14 cellular contexts compared by ENCODE assay signal in genomic region chr5:176413709-176414191, GRCh38. TPM values are rescaled to one million over a fixed set of nuclear protein-coding genes. Genes with fewer than 3 reads are reported as not detected.
DNase-seq lines count a peak whose midpoint lies in the region; ATAC-seq and TF ChIP-seq lines count a peak whose summit lies in the region.
"Had no signal": no experiment of that assay in that cellular context is flagged by ENCODE, and none has a peak within 500 bp of the region (broad histone marks: within the 10 kb centered on the region; RNA-seq: fewer than 3 reads in every experiment).

No MANE protein-coding gene starts in this region.

- peaks cover 5% of the 10 kb centered on the region for H3K36me3 Mint-ChIP-seq in mesothelial cell of epicardium
- H3K36me3 Mint-ChIP-seq: activated CD8-positive, alpha-beta memory T cell treated with anti-CD3 and anti-CD28 coated beads, Interleukin-2, amount 10 ng/mL, durations not matched to agents 7 days and 5 days; activated naive CD8-positive, alpha-beta T cell treated with anti-CD3 and anti-CD28 coated beads, Interleukin-2, amount 10 ng/mL, durations not matched to agents 7 days and 5 days had no signal

- H3K4me2 ChIP-seq in SK-N-SH: no peak overlapping the region
- H3K4me2 ChIP-seq: GM23338 had no signal

- H3K27me3 Mint-ChIP-seq in mesothelial cell of epicardium (ENCODE audit: low read depth): no peaks in the 10 kb centered on the region
- H3K27me3 Mint-ChIP-seq: activated naive CD8-positive, alpha-beta T cell treated with anti-CD3 and anti-CD28 coated beads, Interleukin-2, amount 10 ng/mL, durations not matched to agents 7 days and 5 days had no signal

- H3K9me3 ChIP-seq in SK-N-SH (no peaks in the 10 kb centered on the region), thoracic aorta (no peaks in the 10 kb centered on the region)

- H3K9ac ChIP-seq in SK-N-SH: no peak overlapping the region

- no peak for TF ChIP-seq EP300 in SK-N-SH (IDR thresholded peaks at IDR 0.05; ENCODE audit: borderline replicate concordance in 1 of 2, low read depth in 1 of 2, low read length in 1 of 2)

- no peaks in the 10 kb centered on the region for H3K9me3 Mint-ChIP-seq in mesothelial cell of epicardium
- H3K9me3 Mint-ChIP-seq: activated naive CD8-positive, alpha-beta T cell treated with anti-CD3 and anti-CD28 coated beads, Interleukin-2, amount 10 ng/mL, durations not matched to agents 7 days and 5 days had no signal

- TF ChIP-seq CTCF in SK-N-SH (IDR thresholded peaks at IDR 0.05) (no peak), mesothelial cell of epicardium (IDR thresholded peaks at IDR 0.05; ENCODE audit: unreplicated experiment) (no peak), thoracic aorta (IDR thresholded peaks at IDR 0.05) (no peak)

- no peaks in the 10 kb centered on the region for H3K9me2 ChIP-seq in SK-N-SH

- CTCF ChIA-PET in SK-N-SH (lab: Yijun Ruan, JAX): interaction anchor here (1.8 kb wide), 1 partner anchor 34 kb away, joined by 6 read pairs; the partner anchor contains the start of gene FAF2

- H3K27ac ChIP-seq in SK-N-SH (ENCODE audit: low read depth in 2 of 2, low read length in 1 of 2) (no peak overlapping the region), thoracic aorta (peak overlapping the region; percentile 44 to 94)
- H3K27ac ChIP-seq: 22Rv1 had no signal

- POLR2A ChIA-PET in SK-N-SH (lab: Yijun Ruan, JAX): no interaction called here

- peaks cover 0 to 12% of the 10 kb centered on the region in 2 experiments; a peak in 2 of 4 replicates for H3K4me1 ChIP-seq in SK-N-SH (ENCODE audit: control insufficient read depth in 1 of 2, insufficient read depth in 2 of 2, low read depth in 1 of 2, low read length in 1 of 2)
- H3K4me1 ChIP-seq in thoracic aorta (ENCODE audit: control insufficient read depth in 1 of 2, low read depth in 2 of 2): peaks cover 28 to 49% of the 10 kb centered on the region in 2 donors

- ATAC-seq in SK-N-SH treated with all-trans-retinoic acid at 6 μM for 48 hours (no peak), thoracic aorta (ENCODE audit: insufficient number of reproducible peaks, low FRiP score, low read depth) (no peak)
- ATAC-seq: activated CD8-positive, alpha-beta memory T cell treated with anti-CD3 and anti-CD28 coated beads, Interleukin-2, amount 10 ng/mL, durations not matched to agents 7 days and 5 days; GM23338 had no signal

- H3K4me3 ChIP-seq in SK-N-SH (ENCODE audit: low read depth in 2 of 2, low read length in 1 of 2) (no peak overlapping the region), thoracic aorta (no peak overlapping the region)
- H3K4me3 ChIP-seq: GM23338 had no signal

- H4K20me1 ChIP-seq in SK-N-SH (ENCODE audit: insufficient read depth): no peaks in the 10 kb centered on the region

- no peak for TF ChIP-seq RAD21 in SK-N-SH (IDR thresholded peaks at IDR 0.05; ENCODE audit: low read length)

- H2AFZ ChIP-seq in SK-N-SH (ENCODE audit: low read depth): no peak overlapping the region
- H2AFZ ChIP-seq: GM23338 had no signal

- peaks cover 0 to 5% of the 10 kb centered on the region in 2 experiments for H3K36me3 ChIP-seq in SK-N-SH (replicated peaks in 1 of 2; ENCODE audit: control insufficient read depth in 1 of 2, insufficient read depth in 2 of 2, low read length in 1 of 2)
- peaks cover 5% of the 10 kb centered on the region for H3K36me3 ChIP-seq in thoracic aorta

- H3K27ac Mint-ChIP-seq in mesothelial cell of epicardium: peak overlapping the region; percentile 16
- H3K27ac Mint-ChIP-seq: activated CD8-positive, alpha-beta memory T cell treated with anti-CD3 and anti-CD28 coated beads, Interleukin-2, amount 10 ng/mL, durations not matched to agents 7 days and 5 days; activated naive CD8-positive, alpha-beta T cell treated with anti-CD3 and anti-CD28 coated beads, Interleukin-2, amount 10 ng/mL, durations not matched to agents 7 days and 5 days; GM23338 had no signal

- 92% methylated on average over 7 of the region's 7 CpGs for WGBS in SK-N-SH (ENCODE audit: low lambda C conversion rate)

- no peaks in the 10 kb centered on the region for H3F3A ChIP-seq in SK-N-SH (replicated peaks; ENCODE audit: insufficient read depth)

- DNase-seq in SK-N-SH (peak; percentile 6), cerebellar cortex (ENCODE audit: low spot score) (peak; percentile 22), mesothelial cell of epicardium (ENCODE audit: low spot score in 2 of 2, unreplicated experiment in 2 of 2) (no peak), thoracic aorta (ENCODE audit: low spot score) (no peak), NCI-H226 (no peak), COR-L47 (lab: John Stamatoyannopoulos, UW) (no peak)
- no peak for DNase-seq in stimulated activated CD4-positive, alpha-beta T cell treated with anti-CD3 and anti-CD28 coated beads, Interleukin-2, amount 100 ng/mL, for 48 hours
- DNase-seq: activated CD8-positive, alpha-beta memory T cell treated with anti-CD3 and anti-CD28 coated beads, Interleukin-2, amount 10 ng/mL, durations not matched to agents 7 days and 5 days; activated naive CD8-positive, alpha-beta T cell treated with anti-CD3 and anti-CD28 coated beads, Interleukin-2, amount 10 ng/mL, durations not matched to agents 7 days and 5 days; NCI-H1048 had no signal

- H3K27me3 ChIP-seq in SK-N-SH (ENCODE audit: insufficient read depth): no peaks in the 10 kb centered on the region
- no peaks in the 10 kb centered on the region for H3K27me3 ChIP-seq in thoracic aorta (replicated peaks; ENCODE audit: insufficient read depth)

- peaks cover 25% of the 10 kb centered on the region for H3K4me1 Mint-ChIP-seq in mesothelial cell of epicardium

- H3K79me2 ChIP-seq in SK-N-SH (ENCODE audit: insufficient read depth): peaks cover 21% of the 10 kb centered on the region; the same call in 1 of the 2 replicates

- no peak overlapping the region for H3K4me3 Mint-ChIP-seq in mesothelial cell of epicardium
- H3K4me3 Mint-ChIP-seq: activated CD8-positive, alpha-beta memory T cell treated with anti-CD3 and anti-CD28 coated beads, Interleukin-2, amount 10 ng/mL, durations not matched to agents 7 days and 5 days; activated naive CD8-positive, alpha-beta T cell treated with anti-CD3 and anti-CD28 coated beads, Interleukin-2, amount 10 ng/mL, durations not matched to agents 7 days and 5 days; GM23338 had no signal

TF ChIP-seq in SK-N-SH, 30 proteins besides CTCF, POLR2A, EP300 and RAD21 (continues in another document):
- TF ChIP-seq, protein P1, sequence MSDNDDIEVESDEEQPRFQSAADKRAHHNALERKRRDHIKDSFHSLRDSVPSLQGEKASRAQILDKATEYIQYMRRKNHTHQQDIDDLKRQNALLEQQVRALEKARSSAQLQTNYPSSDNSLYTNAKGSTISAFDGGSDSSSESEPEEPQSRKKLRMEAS (IDR thresholded peaks at IDR 0.05; ENCODE audit: low read depth): no peak
- no peak for TF ChIP-seq YY1 (IDR thresholded peaks at IDR 0.05; ENCODE audit: low read depth)
- TF ChIP-seq EZH2phosphoT487 (IDR thresholded peaks at IDR 0.05; ENCODE audit: borderline replicate concordance, low read depth): no peak
- no peak for TF ChIP-seq MEF2A (IDR thresholded peaks at IDR 0.05; ENCODE audit: borderline replicate concordance, low read depth)
- no peak for TF ChIP-seq CHD2 (IDR thresholded peaks at IDR 0.05; ENCODE audit: low read length, partially characterized antibody)

TF ChIP-seq in SK-N-SH treated with all-trans-retinoic acid at 6 μM for 48 hours, 23 proteins besides CTCF, POLR2A, EP300 and RAD21 (continues in another document):
- TF ChIP-seq, protein P2, sequence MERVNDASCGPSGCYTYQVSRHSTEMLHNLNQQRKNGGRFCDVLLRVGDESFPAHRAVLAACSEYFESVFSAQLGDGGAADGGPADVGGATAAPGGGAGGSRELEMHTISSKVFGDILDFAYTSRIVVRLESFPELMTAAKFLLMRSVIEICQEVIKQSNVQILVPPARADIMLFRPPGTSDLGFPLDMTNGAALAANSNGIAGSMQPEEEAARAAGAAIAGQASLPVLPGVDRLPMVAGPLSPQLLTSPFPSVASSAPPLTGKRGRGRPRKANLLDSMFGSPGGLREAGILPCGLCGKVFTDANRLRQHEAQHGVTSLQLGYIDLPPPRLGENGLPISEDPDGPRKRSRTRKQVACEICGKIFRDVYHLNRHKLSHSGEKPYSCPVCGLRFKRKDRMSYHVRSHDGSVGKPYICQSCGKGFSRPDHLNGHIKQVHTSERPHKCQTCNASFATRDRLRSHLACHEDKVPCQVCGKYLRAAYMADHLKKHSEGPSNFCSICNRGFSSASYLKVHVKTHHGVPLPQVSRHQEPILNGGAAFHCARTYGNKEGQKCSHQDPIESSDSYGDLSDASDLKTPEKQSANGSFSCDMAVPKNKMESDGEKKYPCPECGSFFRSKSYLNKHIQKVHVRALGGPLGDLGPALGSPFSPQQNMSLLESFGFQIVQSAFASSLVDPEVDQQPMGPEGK (CRISPR knock-in tag; IDR thresholded peaks at IDR 0.05; ENCODE audit: borderline replicate concordance): no peak

RNA-seq across cellular contexts. Expression of gene CLTB, which starts 2.6 kb away (rescaled TPM):
- polyA plus RNA-seq in SK-N-SH (2012; rRNA removed): 85.9 and 91.2 TPM in 2 replicates
- 67.0 and 82.5 TPM in 2 replicates for polyA plus RNA-seq in SK-N-SH (2012; cell fraction: cytosol; rRNA removed)
- polyA plus RNA-seq in SK-N-SH (2012; cell fraction: nucleus; rRNA removed): 37.1 and 45.6 TPM in 2 replicates
- total RNA-seq in mesothelial cell of epicardium (43.3 to 46.8 TPM (median 44.1 TPM) in 3 replicates), thoracic aorta (100 to 1,000 TPM; 155 to 192 TPM)

RNA-seq across cellular contexts. Expression of gene HIGD2A, which starts 25.2 kb away (rescaled TPM):
- 211 and 213 TPM in 2 replicates for polyA plus RNA-seq in SK-N-SH (2012; rRNA removed)
- 139 and 190 TPM in 2 replicates for polyA plus RNA-seq in SK-N-SH (2012; cell fraction: cytosol; rRNA removed)
- polyA plus RNA-seq in SK-N-SH (2012; cell fraction: nucleus; rRNA removed): 57.7 and 81.8 TPM in 2 replicates
- total RNA-seq in mesothelial cell of epicardium (81.4 to 82.5 TPM (median 81.9 TPM) in 3 replicates), thoracic aorta (10 to 100 TPM; 45.2 to 57.5 TPM)

RNA-seq across cellular contexts. Expression of gene NOP16, which starts 25.4 kb away (rescaled TPM):
- 158 and 161 TPM in 2 replicates for polyA plus RNA-seq in SK-N-SH (2012; rRNA removed)
- polyA plus RNA-seq in SK-N-SH (2012; cell fraction: cytosol; rRNA removed): 134 and 136 TPM in 2 replicates
- polyA plus RNA-seq in SK-N-SH (2012; cell fraction: nucleus; rRNA removed): 233 and 292 TPM in 2 replicates
- total RNA-seq in mesothelial cell of epicardium (23.4 to 27.7 TPM (median 26.2 TPM) in 3 replicates), thoracic aorta (10 to 100 TPM in 1 of 2 donors, 1 to 10 TPM in 1; 6.3 to 12.6 TPM)

RNA-seq across cellular contexts. Expression of gene FAF2, which starts 34.4 kb away (rescaled TPM):
- 25.5 and 35.1 TPM in 2 replicates for polyA plus RNA-seq in SK-N-SH (2012; rRNA removed)
- polyA plus RNA-seq in SK-N-SH (2012; cell fraction: cytosol; rRNA removed): 29.5 and 30.4 TPM in 2 replicates
- 16.0 and 34.3 TPM in 2 replicates for polyA plus RNA-seq in SK-N-SH (2012; cell fraction: nucleus; rRNA removed)
- 52.7 to 54.7 TPM (median 53.9 TPM) in 3 replicates for total RNA-seq in mesothelial cell of epicardium
- 10 to 100 TPM; 23.0 to 31.2 TPM for total RNA-seq in thoracic aorta

RNA-seq across cellular contexts. Expression of gene ARL10, which starts 48.5 kb away (rescaled TPM):
- 4.6 and 7.8 TPM in 2 replicates for polyA plus RNA-seq in SK-N-SH (2012; rRNA removed)
- polyA plus RNA-seq in SK-N-SH (2012; cell fraction: cytosol; rRNA removed): 3.6 and 5.7 TPM in 2 replicates
- polyA plus RNA-seq in SK-N-SH (2012; cell fraction: nucleus; rRNA removed): 27.9 and 49.3 TPM in 2 replicates
- total RNA-seq in mesothelial cell of epicardium (39.4 to 46.0 TPM (median 42.8 TPM) in 3 replicates), thoracic aorta (10 to 100 TPM; 10.4 to 14.8 TPM)
- total RNA-seq: HT-29 had no signal

Comparison
In these comparisons a context has a peak if more than half of its experiments do, and no peak if none do; other contexts are left out.
1. DNase-seq: peak in SK-N-SH (single experiment) and cerebellar cortex (single experiment); none in mesothelial cell of epicardium (0 of 2), thoracic aorta (single experiment), NCI-H226 (single experiment), stimulated activated CD4-positive, alpha-beta T cell treated with anti-CD3 and anti-CD28 coated beads, Interleukin-2, amount 100 ng/mL, for 48 hours (0 of 2) and COR-L47 (single experiment).
2. H3K27ac ChIP-seq: peak in thoracic aorta (2 of 2); none in SK-N-SH (0 of 2).